ENCODE assay signal across 8 cellular contexts in genomic region chr17:80832266-80832676, GRCh38.
DNase-seq lines count a peak whose midpoint lies in the region; ATAC-seq and TF ChIP-seq lines count a peak whose summit lies in the region.

No MANE protein-coding gene starts in this region.

- ATAC-seq in WTC11 (peak; percentile 23), foreskin keratinocyte (no peak), HG02973 (IDR thresholded peaks at IDR 0.05; ENCODE audit: unreplicated experiment) (no peak), GM19463 (IDR thresholded peaks at IDR 0.05; ENCODE audit: unreplicated experiment) (no peak)

- CTCF ChIA-PET in HEK293T (lab: Yijun Ruan, JAX) (interaction anchor here (1.5 kb wide), 1 partner anchor 67 kb away, joined by 7 read pairs; no protein-coding TSS in a partner anchor), WTC11 (lab: Charles Lee) (interaction anchor here (0.9 to 2.9 kb wide), 5 partner anchors 22 to 405 kb away, joined by 3 to 18 read pairs (median 8); no protein-coding TSS in a partner anchor)

- peak overlapping the region in 10 of 11 experiments; percentile 52 to 77 (median 72); a peak in 19 of 22 replicates for H3K9ac ChIP-seq in BLaER1 treated with 17β-estradiol and CSF1 and Interleukin-3, amounts not matched to agents 10 nM and 100 nM

- H3K4me3 Mint-ChIP-seq in WTC11, result peak overlapping the region; percentile 64

- peak overlapping the region; percentile 87 to 96 (median 90) for H3K4me2 ChIP-seq in BLaER1 treated with 17β-estradiol and CSF1 and Interleukin-3, amounts not matched to agents 10 nM and 100 nM

- H4K20me1 ChIP-seq in BLaER1 treated with 17β-estradiol and CSF1 and Interleukin-3, amounts not matched to agents 10 nM and 100 nM, result peaks cover 3 to 96% (median 59%) of the 10 kb centered on the region in 11 experiments; a peak in 20 of 22 replicates

- no peaks in the 10 kb centered on the region for H3K9me3 Mint-ChIP-seq in WTC11

- TF ChIP-seq CTCF in WTC11 (IDR thresholded peaks at IDR 0.05) (no peak), foreskin keratinocyte (conservative IDR thresholded peaks at IDR 0.05) (no peak), neutrophil (IDR thresholded peaks at IDR 0.05) (no peak)

- no peaks in the 10 kb centered on the region for H3K9me3 ChIP-seq in BLaER1 treated with 17β-estradiol and CSF1 and Interleukin-3, amounts not matched to agents 10 nM and 100 nM (replicated peaks in 1 of 11)
- H3K9me3 ChIP-seq in neutrophil, result no peaks in the 10 kb centered on the region

- peaks cover 0 to 21% (median 5%) of the 10 kb centered on the region in 11 experiments; a peak in 5 of 22 replicates for H3K36me3 ChIP-seq in BLaER1 treated with 17β-estradiol and CSF1 and Interleukin-3, amounts not matched to agents 10 nM and 100 nM
- no peaks in the 10 kb centered on the region for H3K36me3 ChIP-seq in neutrophil

- peaks cover 12 to 33% (median 25%) of the 10 kb centered on the region in 11 experiments; a peak in 20 of 22 replicates for H3K27me3 ChIP-seq in BLaER1 treated with 17β-estradiol and CSF1 and Interleukin-3, amounts not matched to agents 10 nM and 100 nM
- no peaks in the 10 kb centered on the region for H3K27me3 ChIP-seq in foreskin keratinocyte
- H3K27me3 ChIP-seq in neutrophil, result no peaks in the 10 kb centered on the region

- POLR2A ChIA-PET in HEK293T (lab: Yijun Ruan, JAX), result interaction anchor here (1.5 to 1.8 kb wide), 4 partner anchors 9 to 356 kb away, joined by 5 to 9 read pairs (median 8); partner anchors contain the start of gene NPTX1
- POLR2A ChIA-PET in WTC11 (lab: Charles Lee), result interaction anchor here (1.5 kb wide), 1 partner anchor 27 kb away, joined by 4 read pairs; no protein-coding TSS in a partner anchor

- DNase-seq in HEK293T (ENCODE audit: extremely low spot score) (peak; percentile 28), WTC11 (ENCODE audit: low spot score) (peak; percentile 41), foreskin keratinocyte (peak in 1 of 2 donors; percentile 32), germinal center (ENCODE audit: low spot score) (no peak)

- peak overlapping the region; percentile 43 to 65 (median 55); a peak in 19 of 20 replicates for H3K4me3 ChIP-seq in BLaER1 treated with 17β-estradiol and CSF1 and Interleukin-3, amounts not matched to agents 10 nM and 100 nM
- peak overlapping the region in 1 of 2 experiments; percentile 47 for H3K4me3 ChIP-seq in neutrophil (ENCODE audit: low read depth in 1 of 2, low read length in 1 of 2)

- H3K27ac Mint-ChIP-seq in WTC11, result peak overlapping the region; percentile 95

- peaks cover 43% of the 10 kb centered on the region for H3K4me1 Mint-ChIP-seq in WTC11

- no peaks in the 10 kb centered on the region for H3K27me3 Mint-ChIP-seq in WTC11 (ENCODE audit: low read depth)

- H3K36me3 Mint-ChIP-seq in WTC11, result no peaks in the 10 kb centered on the region

- H3K4me1 ChIP-seq in BLaER1 treated with 17β-estradiol and CSF1 and Interleukin-3, amounts not matched to agents 10 nM and 100 nM, result peaks cover 31 to 58% (median 45%) of the 10 kb centered on the region in 10 experiments
- H3K4me1 ChIP-seq in foreskin keratinocyte (peaks cover 9% of the 10 kb centered on the region), neutrophil (ENCODE audit: control insufficient read depth in 1 of 2, insufficient read depth in 1 of 2, low read depth in 1 of 2, low read length in 1 of 2) (peaks cover 10 to 12% of the 10 kb centered on the region in 2 experiments)

- peak overlapping the region in 10 of 11 experiments; percentile 33 to 80 (median 74); a peak in 19 of 22 replicates for H3K27ac ChIP-seq in BLaER1 treated with 17β-estradiol and CSF1 and Interleukin-3, amounts not matched to agents 10 nM and 100 nM
- H3K27ac ChIP-seq in foreskin keratinocyte (peak overlapping the region; percentile 96), neutrophil (peak overlapping the region; percentile 65)

TF ChIP-seq in HEK293T, 16 proteins besides CTCF, POLR2A, EP300 and RAD21:
- no peak for TF ChIP-seq FOXK2 (IDR thresholded peaks at IDR 0.05)
- TF ChIP-seq PKNOX1 (IDR thresholded peaks at IDR 0.05), result peak; percentile 93

TF ChIP-seq in WTC11, 78 proteins besides CTCF, POLR2A, EP300 and RAD21:
- no peak for TF ChIP-seq GTF2I (CRISPR knock-in tag; conservative IDR thresholded peaks at IDR 0.05)
- peak; percentile 53 for TF ChIP-seq NFYB (CRISPR knock-in tag; conservative IDR thresholded peaks at IDR 0.05; ENCODE audit: low read depth)
